11 cellular contexts compared by ENCODE assay signal in the genomic region with DNA sequence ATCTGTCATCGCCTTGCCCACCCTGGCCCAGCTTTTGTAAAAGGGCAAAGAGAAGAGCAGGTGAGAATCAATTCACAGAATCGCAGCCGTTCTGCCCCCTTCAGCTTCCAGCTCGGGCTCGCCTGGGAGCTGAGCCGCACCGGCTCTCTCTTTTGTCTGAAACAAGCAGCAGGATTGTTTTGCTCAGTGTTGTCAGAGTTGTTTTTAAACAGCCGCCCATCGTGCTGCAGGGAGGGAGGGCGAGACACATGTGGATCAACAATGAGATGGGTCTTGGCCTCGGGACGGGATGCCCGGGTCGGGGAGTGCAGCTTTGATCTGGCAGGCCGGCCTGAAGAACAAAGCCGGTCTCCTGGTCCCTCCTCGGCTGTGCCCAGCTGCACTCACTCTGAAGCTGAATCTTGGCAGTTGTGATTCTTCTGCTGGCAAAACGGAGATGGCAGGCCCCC. TPM values are rescaled to one million over a fixed set of nuclear protein-coding genes. Genes with fewer than 3 reads are reported as not detected.
DNase-seq lines count a peak whose midpoint lies in the region; ATAC-seq and TF ChIP-seq lines count a peak whose summit lies in the region.
"Had no signal": no experiment of that assay in that cellular context is flagged by ENCODE, and none has a peak within 500 bp of the region (broad histone marks: within the 10 kb centered on the region; RNA-seq: fewer than 3 reads in every experiment).

No MANE protein-coding gene starts in this region.

- H3K27ac Mint-ChIP-seq in CD8-positive, alpha-beta T cell = no peak overlapping the region
- H3K27ac Mint-ChIP-seq in nephron progenitor cell = peak overlapping the region; percentile 96

- no peaks in the 10 kb centered on the region for H3F3A ChIP-seq in smooth muscle cell (ENCODE audit: low read depth)

- peak overlapping the region; percentile 84 for H3K4me3 Mint-ChIP-seq in CD8-positive, alpha-beta T cell
- H3K4me3 Mint-ChIP-seq in nephron progenitor cell = peak overlapping the region; percentile 66

- H4K20me1 ChIP-seq in smooth muscle cell (ENCODE audit: low read depth) = no peaks in the 10 kb centered on the region

- no peak for ATAC-seq in CD8-positive, alpha-beta T cell
- ATAC-seq in GM21825 (IDR thresholded peaks at IDR 0.05; ENCODE audit: unreplicated experiment) = no peak
- no peak for ATAC-seq in HG03025 (IDR thresholded peaks at IDR 0.05; ENCODE audit: low FRiP score, unreplicated experiment)
- ATAC-seq: activated CD4-positive, CD25-positive, alpha-beta regulatory T cell treated with anti-CD3 and anti-CD28 coated beads, Interleukin-2, amount 50 U/mL, for 24 hours had no signal

- intact Hi-C loops in CD8-positive, alpha-beta T cell (cut with DNase I, micrococcal nuclease) = no loop called here
- intact Hi-C loops in esophagus muscularis mucosa (cut with DNase I) = no loop called here
- intact Hi-C loops in colonic mucosa (cut with DNase I) = no loop called here

- no peak for TF ChIP-seq CTCF in CD8-positive, alpha-beta T cell (IDR thresholded peaks at IDR 0.05)
- TF ChIP-seq CTCF in esophagus muscularis mucosa (IDR thresholded peaks at IDR 0.05) (no peak), nephron progenitor cell (IDR thresholded peaks at IDR 0.05) (no peak), smooth muscle cell (IDR thresholded peaks at IDR 0.05; ENCODE audit: borderline replicate concordance, insufficient read depth, poor library complexity, severe bottlenecking) (no peak), colonic mucosa (IDR thresholded peaks at IDR 0.05) (no peak)

- H3K4me1 ChIP-seq in CD8-positive, alpha-beta T cell (ENCODE audit: insufficient read depth, low read length) = peaks cover 21% of the 10 kb centered on the region
- H3K4me1 ChIP-seq in esophagus muscularis mucosa = peaks cover 7 to 25% (median 24%) of the 10 kb centered on the region in 4 donors
- peaks cover 33% of the 10 kb centered on the region for H3K4me1 ChIP-seq in smooth muscle cell (ENCODE audit: low read depth)
- H3K4me1 ChIP-seq in colonic mucosa = no peaks in the 10 kb centered on the region

- peaks cover 30% of the 10 kb centered on the region for H3K27me3 Mint-ChIP-seq in CD8-positive, alpha-beta T cell (ENCODE audit: low read depth)
- peaks cover 20% of the 10 kb centered on the region for H3K27me3 Mint-ChIP-seq in nephron progenitor cell (ENCODE audit: low read depth, poor library complexity)

- POLR2A ChIA-PET in CD8-positive, alpha-beta T cell (lab: Charles Lee) = interaction anchor here (1.0 to 1.2 kb wide), 2 partner anchors 27 to 34 kb away, joined by 3 read pairs; no protein-coding TSS in a partner anchor

- H3K4me3 ChIP-seq in CD8-positive, alpha-beta T cell (ENCODE audit: low read depth, low read length) = peak overlapping the region; percentile 59
- H3K4me3 ChIP-seq in esophagus muscularis mucosa (peak overlapping the region in 3 of 4 donors; percentile 8 to 19 (median 12)), smooth muscle cell (no peak overlapping the region), colonic mucosa (no peak overlapping the region)

- H3K9me3 Mint-ChIP-seq in CD8-positive, alpha-beta T cell = no peaks in the 10 kb centered on the region
- peaks cover 19% of the 10 kb centered on the region for H3K9me3 Mint-ChIP-seq in nephron progenitor cell

- H3K27ac ChIP-seq in CD8-positive, alpha-beta T cell (ENCODE audit: low read depth, low read length) = no peak overlapping the region
- H3K27ac ChIP-seq in esophagus muscularis mucosa (replicated peaks in 1 of 4) (no peak overlapping the region), smooth muscle cell (ENCODE audit: low read depth) (no peak overlapping the region), colonic mucosa (no peak overlapping the region)
- H3K27ac ChIP-seq: spleen had no signal

- H3K79me2 ChIP-seq in smooth muscle cell (ENCODE audit: low read depth) = no peaks in the 10 kb centered on the region

- TF ChIP-seq EP300 in esophagus muscularis mucosa (IDR thresholded peaks at IDR 0.05) = no peak

- no peak overlapping the region for H2AFZ ChIP-seq in smooth muscle cell (ENCODE audit: low read depth)

- no peaks in the 10 kb centered on the region for H3K9me3 ChIP-seq in CD8-positive, alpha-beta T cell (ENCODE audit: low read length)
- H3K9me3 ChIP-seq in esophagus muscularis mucosa (peaks cover 0 to 4% (median 0%) of the 10 kb centered on the region in 4 donors), smooth muscle cell (replicated peaks; ENCODE audit: low read depth) (no peaks in the 10 kb centered on the region), colonic mucosa (no peaks in the 10 kb centered on the region)
- H3K9me3 ChIP-seq: spleen had no signal

- H3K4me2 ChIP-seq in smooth muscle cell = no peak overlapping the region

- CTCF ChIA-PET in CD8-positive, alpha-beta T cell (lab: Charles Lee) = no interaction called here

- no peak for DNase-seq in CD8-positive, alpha-beta T cell
- DNase-seq in NCI-H69 (lab: John Stamatoyannopoulos, UW) (peak; percentile 50), esophagus muscularis mucosa (ENCODE audit: extremely low spot score) (peak; percentile 91), nephron progenitor cell (peak; percentile 44), smooth muscle cell (lab: John Stamatoyannopoulos, UW; ENCODE audit: unreplicated experiment) (no peak), colonic mucosa (no peak)
- DNase-seq: aorta had no signal

- no peaks in the 10 kb centered on the region for H3K36me3 ChIP-seq in CD8-positive, alpha-beta T cell (ENCODE audit: insufficient read depth, low read length)
- no peaks in the 10 kb centered on the region for H3K36me3 ChIP-seq in esophagus muscularis mucosa
- no peaks in the 10 kb centered on the region for H3K36me3 ChIP-seq in smooth muscle cell (ENCODE audit: low read depth)
- no peaks in the 10 kb centered on the region for H3K36me3 ChIP-seq in colonic mucosa
- H3K36me3 ChIP-seq: spleen had no signal

- peaks cover 24% of the 10 kb centered on the region for H3K4me1 Mint-ChIP-seq in CD8-positive, alpha-beta T cell (ENCODE audit: low read depth)
- peaks cover 34% of the 10 kb centered on the region for H3K4me1 Mint-ChIP-seq in nephron progenitor cell

- WGBS in esophagus muscularis mucosa = 45% methylated on average over 17 of the region's 18 CpGs
- 80% methylated on average over 18 of the region's 18 CpGs for WGBS in smooth muscle cell (ENCODE audit: low lambda C conversion rate)

- H3K9ac ChIP-seq in smooth muscle cell (ENCODE audit: low read depth) (no peak overlapping the region), colonic mucosa (ENCODE audit: low read depth in 2 of 2, low read length in 2 of 2) (no peak overlapping the region)

- no peaks in the 10 kb centered on the region for H3K36me3 Mint-ChIP-seq in CD8-positive, alpha-beta T cell
- H3K36me3 Mint-ChIP-seq in nephron progenitor cell (ENCODE audit: low read depth) = no peaks in the 10 kb centered on the region

- TF ChIP-seq POLR2A in esophagus muscularis mucosa (IDR thresholded peaks at IDR 0.05; ENCODE audit: low read depth) = no peak

- no peaks in the 10 kb centered on the region for H3K27me3 ChIP-seq in CD8-positive, alpha-beta T cell (ENCODE audit: insufficient read depth, low read length)
- peaks cover 0 to 11% (median 0%) of the 10 kb centered on the region in 4 donors for H3K27me3 ChIP-seq in esophagus muscularis mucosa
- no peaks in the 10 kb centered on the region for H3K27me3 ChIP-seq in smooth muscle cell (ENCODE audit: low read depth)
- peaks cover 10% of the 10 kb centered on the region for H3K27me3 ChIP-seq in colonic mucosa

RNA-seq across cellular contexts. Expression of a gene that starts 39.7 kb away (rescaled TPM):
- total RNA-seq in CD8-positive, alpha-beta T cell = 10 to 100 TPM; 28.3 to 35.7 TPM
- total RNA-seq in esophagus muscularis mucosa = 100 to 1,000 TPM in 1 of 4 donors, 10 to 100 TPM in 3; 59.4 to 119 (median 76.1) TPM
- 24.4 and 35.7 TPM in 2 replicates for total RNA-seq in smooth muscle cell
- polyA plus RNA-seq in smooth muscle cell = 6.2 and 9.8 TPM in 2 replicates
- total RNA-seq in colonic mucosa = 10 to 100 TPM; 35.3 to 46.8 TPM

Comparison
In these comparisons a context has a peak if more than half of its experiments do, and no peak if none do; other contexts are left out.
1. DNase-seq: peak in NCI-H69 (single experiment), esophagus muscularis mucosa (single experiment) and nephron progenitor cell (single experiment); none in CD8-positive, alpha-beta T cell (0 of 7), smooth muscle cell (single experiment) and colonic mucosa (single experiment).
2. H3K4me3 ChIP-seq: peak in CD8-positive, alpha-beta T cell (single experiment) and esophagus muscularis mucosa (3 of 4); none in smooth muscle cell (single experiment) and colonic mucosa (single experiment).